In the genomic region with DNA sequence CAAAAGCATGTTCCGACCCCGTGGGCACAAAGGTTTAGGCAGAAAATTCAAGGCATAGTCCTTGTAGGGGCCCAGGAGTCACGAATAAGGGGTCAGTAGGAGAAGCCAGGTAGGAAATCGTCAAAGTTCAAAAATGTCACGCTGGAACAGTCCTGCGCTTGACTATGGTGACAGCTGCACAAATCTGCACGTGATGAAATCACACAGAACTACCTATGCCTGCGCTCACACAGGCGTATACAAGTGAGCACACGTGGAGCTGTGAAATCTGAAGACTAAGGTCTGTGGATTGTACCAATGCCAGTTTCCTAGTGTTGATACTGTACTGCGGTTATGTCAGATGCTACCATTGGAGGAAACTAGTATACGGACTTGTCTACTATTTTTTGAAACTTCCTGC, we compare ENCODE assay signal across 13 cellular contexts.
DNase-seq lines count a peak whose midpoint lies in the region; ATAC-seq and TF ChIP-seq lines count a peak whose summit lies in the region.
"Had no signal": no experiment of that assay in that cellular context is flagged by ENCODE, and none has a peak within 500 bp of the region (broad histone marks: within the 10 kb centered on the region; RNA-seq: fewer than 3 reads in every experiment).

No MANE protein-coding gene starts in this region.

- H4K20me1 ChIP-seq in BLaER1 treated with 17β-estradiol and CSF1 and Interleukin-3, amounts not matched to agents 10 nM and 100 nM: 0 out of 22 replicates have a peak, but pooled peaks cover 0 to 6% (median 0%) of the 10 kb centered on the region in 11 experiments
- no peaks in the 10 kb centered on the region for H4K20me1 ChIP-seq in smooth muscle cell (ENCODE audit: low read depth)

- H3F3A ChIP-seq in smooth muscle cell (ENCODE audit: low read depth): peaks cover 5% of the 10 kb centered on the region

- 91 to 94% methylated on average over 9 of the region's 12 CpGs for WGBS in mesodermal cell (ENCODE audit: insufficient coverage in 2 of 2), 2 experiments
- 76% methylated on average over 12 of the region's 12 CpGs for WGBS in smooth muscle cell (ENCODE audit: low lambda C conversion rate)
- WGBS in esophagus muscularis mucosa: 91% methylated on average over 12 of the region's 12 CpGs

- H3K9me3 ChIP-seq in BLaER1 treated with 17β-estradiol and CSF1 and Interleukin-3, amounts not matched to agents 10 nM and 100 nM (replicated peaks in 1 of 11): no peaks in the 10 kb centered on the region
- H3K9me3 ChIP-seq in SJCRH30 (replicated peaks) (no peaks in the 10 kb centered on the region), mesodermal cell (ENCODE audit: control insufficient read depth, low read length) (no peaks in the 10 kb centered on the region), smooth muscle cell (replicated peaks; ENCODE audit: low read depth) (no peaks in the 10 kb centered on the region), esophagus muscularis mucosa (no peaks in the 10 kb centered on the region), colonic mucosa (no peaks in the 10 kb centered on the region)
- H3K9me3 ChIP-seq: A549 had no signal

- H3K9ac ChIP-seq in BLaER1 treated with 17β-estradiol and CSF1 and Interleukin-3, amounts not matched to agents 10 nM and 100 nM: no peak overlapping the region
- H3K9ac ChIP-seq in smooth muscle cell (ENCODE audit: low read depth) (no peak overlapping the region), colonic mucosa (ENCODE audit: low read depth in 2 of 2, low read length in 2 of 2) (no peak overlapping the region)

- no peak overlapping the region for H3K27ac ChIP-seq in BLaER1 treated with 17β-estradiol and CSF1 and Interleukin-3, amounts not matched to agents 10 nM and 100 nM
- H3K27ac ChIP-seq in SJCRH30 (peak overlapping the region; percentile 60; the same call in 1 of the 2 replicates), mesodermal cell (ENCODE audit: low read depth, low read length, severe bottlenecking) (peak overlapping the region; percentile 67), smooth muscle cell (ENCODE audit: low read depth) (peak overlapping the region; percentile 53), esophagus muscularis mucosa (replicated peaks in 1 of 4) (no peak overlapping the region), colonic mucosa (no peak overlapping the region)
- H3K27ac ChIP-seq: A549 had no signal

- intact Hi-C loops in esophagus muscularis mucosa (cut with DNase I) (no loop called here), colonic mucosa (cut with DNase I) (no loop called here)

- H3K4me1 ChIP-seq in BLaER1 treated with 17β-estradiol and CSF1 and Interleukin-3, amounts not matched to agents 10 nM and 100 nM: peaks cover 52 to 69% (median 65%) of the 10 kb centered on the region in 10 experiments
- H3K4me1 ChIP-seq in SJCRH30: peaks cover 54% of the 10 kb centered on the region; the same call in 1 of the 2 replicates
- H3K4me1 ChIP-seq in mesodermal cell (ENCODE audit: control insufficient read depth, insufficient read depth, low read length, poor library complexity, severe bottlenecking): peaks cover 59% of the 10 kb centered on the region
- H3K4me1 ChIP-seq in smooth muscle cell (ENCODE audit: low read depth): peaks cover 36% of the 10 kb centered on the region
- H3K4me1 ChIP-seq in esophagus muscularis mucosa: peaks cover 0 to 8% (median 8%) of the 10 kb centered on the region in 4 donors
- no peaks in the 10 kb centered on the region for H3K4me1 ChIP-seq in colonic mucosa

- DNase-seq in SJCRH30 (peak; percentile 15 to 56), smooth muscle cell (lab: John Stamatoyannopoulos, UW; ENCODE audit: unreplicated experiment) (no peak), esophagus muscularis mucosa (ENCODE audit: extremely low spot score) (no peak), NCI-H2227 (lab: John Stamatoyannopoulos, UW; ENCODE audit: unreplicated experiment) (no peak), colonic mucosa (no peak)
- DNase-seq: CD4-positive, CD25-positive, alpha-beta regulatory T cell; DMS53; IMR-90 had no signal

- H3K79me2 ChIP-seq in smooth muscle cell (ENCODE audit: low read depth): no peaks in the 10 kb centered on the region

- H3K4me2 ChIP-seq in BLaER1 treated with 17β-estradiol and CSF1 and Interleukin-3, amounts not matched to agents 10 nM and 100 nM: peak overlapping the region in 8 of 11 experiments; percentile 36 to 92 (median 72); a peak in 15 of 22 replicates
- H3K4me2 ChIP-seq in smooth muscle cell: peak overlapping the region; percentile 37
- H3K4me2 ChIP-seq: A549, GM23338 had no signal

- ATAC-seq in GM21825 (IDR thresholded peaks at IDR 0.05; ENCODE audit: unreplicated experiment): no peak
- ATAC-seq: A549 had no signal

- no peaks in the 10 kb centered on the region for H3K36me3 ChIP-seq in BLaER1 treated with 17β-estradiol and CSF1 and Interleukin-3, amounts not matched to agents 10 nM and 100 nM
- no peaks in the 10 kb centered on the region for H3K36me3 ChIP-seq in SJCRH30
- no peaks in the 10 kb centered on the region for H3K36me3 ChIP-seq in mesodermal cell (ENCODE audit: control insufficient read depth, insufficient read depth, low read length)
- no peaks in the 10 kb centered on the region for H3K36me3 ChIP-seq in smooth muscle cell (ENCODE audit: low read depth)
- H3K36me3 ChIP-seq in esophagus muscularis mucosa: peaks cover 0 to 3% (median 0%) of the 10 kb centered on the region in 4 donors
- H3K36me3 ChIP-seq in colonic mucosa: no peaks in the 10 kb centered on the region

- TF ChIP-seq CTCF in smooth muscle cell (IDR thresholded peaks at IDR 0.05; ENCODE audit: borderline replicate concordance, insufficient read depth, poor library complexity, severe bottlenecking) (no peak), esophagus muscularis mucosa (IDR thresholded peaks at IDR 0.05) (no peak), colonic mucosa (IDR thresholded peaks at IDR 0.05) (no peak)

- 0 out of 22 replicates have a peak, but pooled peaks cover 0 to 3% (median 0%) of the 10 kb centered on the region in 11 experiments for H3K27me3 ChIP-seq in BLaER1 treated with 17β-estradiol and CSF1 and Interleukin-3, amounts not matched to agents 10 nM and 100 nM
- H3K27me3 ChIP-seq in SJCRH30 (no peaks in the 10 kb centered on the region), smooth muscle cell (ENCODE audit: low read depth) (no peaks in the 10 kb centered on the region), esophagus muscularis mucosa (no peaks in the 10 kb centered on the region), colonic mucosa (no peaks in the 10 kb centered on the region)

- H2AFZ ChIP-seq in smooth muscle cell (ENCODE audit: low read depth): no peak overlapping the region
- H2AFZ ChIP-seq: GM23338 had no signal

- TF ChIP-seq POLR2A in esophagus muscularis mucosa (IDR thresholded peaks at IDR 0.05; ENCODE audit: low read depth): no peak

- TF ChIP-seq EP300 in esophagus muscularis mucosa (IDR thresholded peaks at IDR 0.05): no peak

- no peak overlapping the region for H3K4me3 ChIP-seq in BLaER1 treated with 17β-estradiol and CSF1 and Interleukin-3, amounts not matched to agents 10 nM and 100 nM
- H3K4me3 ChIP-seq in SJCRH30: peak overlapping the region; percentile 37
- no peak overlapping the region for H3K4me3 ChIP-seq in mesodermal cell (ENCODE audit: extremely low read depth, insufficient read depth, low read length, poor library complexity, severe bottlenecking)
- H3K4me3 ChIP-seq in smooth muscle cell: no peak overlapping the region
- H3K4me3 ChIP-seq in esophagus muscularis mucosa: no peak overlapping the region
- H3K4me3 ChIP-seq in colonic mucosa: no peak overlapping the region
- H3K4me3 ChIP-seq: A549, GM23338 had no signal

Comparison
In these comparisons a context has a peak if more than half of its experiments do, and no peak if none do; other contexts are left out.
1. H3K27ac ChIP-seq: peak in SJCRH30 (single experiment), mesodermal cell (single experiment) and smooth muscle cell (single experiment); none in BLaER1 treated with 17β-estradiol and CSF1 and Interleukin-3, amounts not matched to agents 10 nM and 100 nM (0 of 11), esophagus muscularis mucosa (0 of 4) and colonic mucosa (single experiment).
2. DNase-seq: peak in SJCRH30 (2 of 2); none in smooth muscle cell (single experiment), esophagus muscularis mucosa (single experiment), NCI-H2227 (single experiment) and colonic mucosa (single experiment).